In genomic region chr10:7547825-7548224, GRCh38 we compare ENCODE assay signal across 27 cellular contexts.
DNase-seq lines count a peak whose midpoint lies in the region; ATAC-seq, FAIRE-seq and TF ChIP-seq lines count a peak whose summit lies in the region.
"Had no signal": no experiment of that assay in that cellular context is flagged by ENCODE, and none has a peak within 500 bp of the region (broad histone marks: within the 10 kb centered on the region; RNA-seq: fewer than 3 reads in every experiment).

No MANE protein-coding gene starts in this region.

- H4K20me1 ChIP-seq in GM23338 (replicated peaks; ENCODE audit: insufficient read depth) (no peaks in the 10 kb centered on the region), H1 (replicated peaks in 1 of 2; ENCODE audit: control insufficient read depth in 1 of 2, insufficient read depth in 2 of 2, low read length in 2 of 2) (no peaks in the 10 kb centered on the region)

- no peak overlapping the region for H2AK5ac ChIP-seq in H1 (ENCODE audit: low read depth, low read length)

- WGBS in H1 (ENCODE audit: extremely low coverage in 1 of 2, insufficient coverage in 1 of 2, insufficient read length in 1 of 2, insufficient replicate concordance in 2 of 2, low coverage in 1 of 2, low lambda C conversion rate in 2 of 2, missing lambda C conversion rate in 1 of 2), 2 experiments = 99% methylated on average over 6 of the region's 6 CpGs; no CpG with 5 or more reads in 1 of the 2 experiments
- 30% methylated on average over 6 of the region's 6 CpGs for WGBS in right cardiac atrium

- H3K79me2 ChIP-seq in GM23338 (replicated peaks; ENCODE audit: insufficient read depth) = no peaks in the 10 kb centered on the region
- H3K79me2 ChIP-seq in H1 (ENCODE audit: control insufficient read depth in 1 of 2, insufficient read depth in 2 of 2, low read length in 2 of 2) = no peaks in the 10 kb centered on the region

- H3K27ac ChIP-seq in GM23338 (ENCODE audit: low read depth) (no peak overlapping the region), H1 (ENCODE audit: low read depth, low read length) (no peak overlapping the region), right cardiac atrium (ENCODE audit: low read length) (peak overlapping the region; percentile 6), skeletal muscle tissue (ENCODE audit: low read depth, low read length) (peak overlapping the region; percentile 55)
- H3K27ac ChIP-seq: psoas muscle, SJSA1 had no signal

- H3K9me2 ChIP-seq in GM23338 (ENCODE audit: insufficient read depth) = peaks cover 5% of the 10 kb centered on the region; the same call in 1 of the 2 replicates

- no peak for FAIRE-seq in H1 (lab: Jason Lieb, UNC)
- FAIRE-seq: islet of Langerhans had no signal

- no peak for TF ChIP-seq RAD21 in H1 (IDR thresholded peaks at IDR 0.05 in 1 of 2, conservative IDR thresholded peaks at IDR 0.05 in 1 of 2; ENCODE audit: low read depth in 2 of 2, low read length in 2 of 2)

- H3K4me1 Mint-ChIP-seq in GM23338 = peaks cover 5% of the 10 kb centered on the region
- H3K4me1 Mint-ChIP-seq: activated B cell treated with CpG ODN at 0.5 μM for 24 hours; activated CD8-positive, alpha-beta memory T cell treated with anti-CD3 and anti-CD28 coated beads, Interleukin-2, amount 10 ng/mL, durations not matched to agents 7 days and 5 days; B cell; naive thymus-derived CD4-positive, alpha-beta T cell had no signal

- H2AFZ ChIP-seq in GM23338 (peak overlapping the region; percentile 43; the same call in 1 of the 2 replicates), H1 (ENCODE audit: low read length) (peak overlapping the region; percentile 58)

- H2BK5ac ChIP-seq in H1 (ENCODE audit: low read depth, low read length) = no peak overlapping the region

- 0 out of 2 replicates have a peak, but pooled peaks cover 3% of the 10 kb centered on the region for H3K4me1 ChIP-seq in GM23338 (ENCODE audit: insufficient read depth)
- H3K4me1 ChIP-seq in H1 (replicated peaks in 1 of 4; ENCODE audit: control insufficient read depth in 3 of 4, insufficient read depth in 4 of 4, low read length in 3 of 4) = peaks cover 0 to 9% (median 2%) of the 10 kb centered on the region in 4 experiments; a peak in 5 of 7 replicates
- H3K4me1 ChIP-seq in right cardiac atrium (ENCODE audit: control insufficient read depth, insufficient read depth, low read length) = peaks cover 8% of the 10 kb centered on the region
- H3K4me1 ChIP-seq in skeletal muscle tissue (ENCODE audit: control insufficient read depth in 3 of 3, insufficient read depth in 3 of 3, low read length in 3 of 3) = peaks cover 8 to 20% (median 20%) of the 10 kb centered on the region in 3 donors
- H3K4me1 ChIP-seq: psoas muscle, testis had no signal

- H3K9ac ChIP-seq in H1 (replicated peaks in 1 of 4; ENCODE audit: extremely low read depth in 1 of 4, low read depth in 3 of 4, low read length in 3 of 4) (no peak overlapping the region), skeletal muscle tissue (ENCODE audit: low read depth in 1 of 3, low read length in 3 of 3) (no peak overlapping the region)

- TF ChIP-seq POLR2A in H1 (IDR thresholded peaks at IDR 0.05; ENCODE audit: control extremely low read depth in 1 of 2, low read depth in 2 of 2, low read length in 2 of 2) = no peak

- no peak for TF ChIP-seq EP300 in H1 (IDR thresholded peaks at IDR 0.05; ENCODE audit: borderline replicate concordance in 1 of 2, low read depth in 2 of 2, low read length in 2 of 2)

- H3K23me2 ChIP-seq in H1 (ENCODE audit: low read depth, low read length) = no peaks in the 10 kb centered on the region

- no peaks in the 10 kb centered on the region for H3K9me3 Mint-ChIP-seq in GM23338
- H3K9me3 Mint-ChIP-seq: activated B cell treated with CpG ODN at 0.5 μM for 24 hours; CD8-positive, alpha-beta T cell had no signal

- no peak for DNase-seq in GM23338 (ENCODE audit: low spot score)
- no peak for DNase-seq in H1 (ENCODE audit: low read depth in 1 of 2, low spot score in 2 of 2)
- peak in 1 of 3 donors; percentile 54 for DNase-seq in right cardiac atrium
- DNase-seq in activated CD4-positive, CD25-positive, alpha-beta regulatory T cell (lab: John Stamatoyannopoulos, UW) = no peak
- no peak for DNase-seq in germinal center (ENCODE audit: low spot score)
- no peak for DNase-seq in NCI-H69 (lab: John Stamatoyannopoulos, UW)
- DNase-seq: activated B cell treated with CpG ODN at 0.5 μM for 24 hours; activated CD8-positive, alpha-beta memory T cell treated with anti-CD3 and anti-CD28 coated beads, Interleukin-2, amount 10 ng/mL, durations not matched to agents 7 days and 5 days; activated gamma-delta T cell treated with Interleukin-2 at 50 U/mL for 16 hours; activated T-cell treated with anti-CD3 and anti-CD28 coated beads, Interleukin-2, amount 50 U/mL, for 48 hours; CD8-positive, alpha-beta T cell; glutamatergic neuron; IMR-90; midbrain; naive thymus-derived CD4-positive, alpha-beta T cell; NCI-H1694 treated with DMSO at 0.1 percent for 48 hours; psoas muscle; stimulated activated naive CD4-positive, alpha-beta T cell; T-helper 1 cell; testis had no signal

- H2BK20ac ChIP-seq in H1 (ENCODE audit: low read length) = no peak overlapping the region

- no peaks in the 10 kb centered on the region for H3F3A ChIP-seq in GM23338 (replicated peaks; ENCODE audit: low read depth)

- H4K91ac ChIP-seq in H1 (replicated peaks; ENCODE audit: insufficient read length, low read length) = no peak overlapping the region

- H3K18ac ChIP-seq in H1 (ENCODE audit: extremely low read depth, low read length) = no peak overlapping the region

- H3K36me3 ChIP-seq in GM23338 (ENCODE audit: insufficient read depth) (no peaks in the 10 kb centered on the region), H1 (ENCODE audit: control insufficient read depth in 2 of 4, insufficient read depth in 4 of 4, low read length in 3 of 4) (no peaks in the 10 kb centered on the region), skeletal muscle tissue (ENCODE audit: control insufficient read depth in 3 of 3, insufficient read depth in 3 of 3, low read length in 3 of 3) (no peaks in the 10 kb centered on the region)
- H3K36me3 ChIP-seq: SJSA1 had no signal

- no peak overlapping the region for H3K4me2 ChIP-seq in GM23338
- H3K4me2 ChIP-seq in H1 (ENCODE audit: insufficient read depth in 1 of 2, low read depth in 2 of 2, low read length in 2 of 2) = no peak overlapping the region

- H3K27ac Mint-ChIP-seq in GM23338 = no peak overlapping the region
- H3K27ac Mint-ChIP-seq: activated B cell treated with CpG ODN at 0.5 μM for 24 hours; activated CD8-positive, alpha-beta memory T cell treated with anti-CD3 and anti-CD28 coated beads, Interleukin-2, amount 10 ng/mL, durations not matched to agents 7 days and 5 days; B cell; CD8-positive, alpha-beta T cell; naive thymus-derived CD4-positive, alpha-beta T cell had no signal

- H3K4me3 Mint-ChIP-seq in GM23338 = no peak overlapping the region
- H3K4me3 Mint-ChIP-seq: activated B cell treated with CpG ODN at 0.5 μM for 24 hours; activated CD8-positive, alpha-beta memory T cell treated with anti-CD3 and anti-CD28 coated beads, Interleukin-2, amount 10 ng/mL, durations not matched to agents 7 days and 5 days; B cell; CD8-positive, alpha-beta T cell; naive thymus-derived CD4-positive, alpha-beta T cell had no signal

- no peak overlapping the region for H3K23ac ChIP-seq in H1 (ENCODE audit: insufficient read length)

- no peaks in the 10 kb centered on the region for H3K79me1 ChIP-seq in H1 (ENCODE audit: low read depth, low read length)

- CTCF ChIA-PET in H1 (lab: Charles Lee; ENCODE audit: partially characterized antibody) = interaction anchor here (0.5 to 2.1 kb wide), 4 partner anchors 20 to 237 kb away, joined by 3 to 6 read pairs (median 4); no protein-coding TSS in a partner anchor

- no peak overlapping the region for H3K56ac ChIP-seq in H1 (replicated peaks; ENCODE audit: insufficient read length, low read depth, low read length)

- POLR2A ChIA-PET in H1 (lab: Charles Lee; ENCODE audit: partially characterized antibody) = no interaction called here

- H4K8ac ChIP-seq in H1 (ENCODE audit: extremely low read depth, insufficient read depth, low read length) = no peak overlapping the region

- intact Hi-C loops in right cardiac atrium (cut with DNase I) = no loop called here

- 0 out of 2 replicates have a peak overlapping the region, but pooled peaks have one; percentile 32 for H2BK15ac ChIP-seq in H1 (ENCODE audit: low read length)

- no peak overlapping the region for H2BK120ac ChIP-seq in H1 (replicated peaks; ENCODE audit: low read depth, low read length)

- H3K4ac ChIP-seq in H1 (replicated peaks; ENCODE audit: insufficient read length, low read depth, low read length) = no peak overlapping the region

- H2BK12ac ChIP-seq in H1 (ENCODE audit: low read depth, low read length) = no peak overlapping the region

- H3K4me3 ChIP-seq in GM23338 (no peak overlapping the region), H1 (ENCODE audit: extremely low read depth in 1 of 4, insufficient read depth in 2 of 4, low read depth in 3 of 4, low read length in 4 of 4) (no peak overlapping the region), right cardiac atrium (ENCODE audit: low read length) (no peak overlapping the region), skeletal muscle tissue (ENCODE audit: low read length in 3 of 3) (no peak overlapping the region)
- H3K4me3 ChIP-seq: psoas muscle, SJSA1, skin epidermis, testis had no signal

- H3K27me3 Mint-ChIP-seq in GM23338 (ENCODE audit: insufficient read depth, low read depth, poor library complexity) = peaks cover 8% of the 10 kb centered on the region

- H3K9me3 ChIP-seq in H1 (ENCODE audit: insufficient read depth in 2 of 2, low read depth in 1 of 2, low read length in 1 of 2) = no peaks in the 10 kb centered on the region
- no peaks in the 10 kb centered on the region for H3K9me3 ChIP-seq in right cardiac atrium (ENCODE audit: control insufficient read depth, low read length)
- H3K9me3 ChIP-seq in skeletal muscle tissue (ENCODE audit: control insufficient read depth in 3 of 3, low read length in 3 of 3) = no peaks in the 10 kb centered on the region
- H3K9me3 ChIP-seq: psoas muscle, SJSA1, testis had no signal

- no peaks in the 10 kb centered on the region for H3K36me3 Mint-ChIP-seq in GM23338 (ENCODE audit: low read depth)
- H3K36me3 Mint-ChIP-seq: activated CD8-positive, alpha-beta memory T cell treated with anti-CD3 and anti-CD28 coated beads, Interleukin-2, amount 10 ng/mL, durations not matched to agents 7 days and 5 days; CD8-positive, alpha-beta T cell; naive thymus-derived CD4-positive, alpha-beta T cell had no signal

- ATAC-seq in GM23338 (no peak), right cardiac atrium (peak; percentile 23 to 46), HG03139 (IDR thresholded peaks at IDR 0.05; ENCODE audit: unreplicated experiment) (no peak)
- ATAC-seq: activated CD8-positive, alpha-beta memory T cell treated with anti-CD3 and anti-CD28 coated beads, Interleukin-2, amount 10 ng/mL, durations not matched to agents 7 days and 5 days; CD8-positive, alpha-beta T cell; left lobe of liver; naive thymus-derived CD4-positive, alpha-beta T cell; psoas muscle had no signal

- H3K27me3 ChIP-seq in GM23338 (ENCODE audit: insufficient read depth) = no peaks in the 10 kb centered on the region
- no peaks in the 10 kb centered on the region for H3K27me3 ChIP-seq in H1 (replicated peaks in 1 of 4; ENCODE audit: control insufficient read depth in 3 of 4, extremely low read depth in 1 of 4, insufficient read depth in 3 of 4, low read length in 3 of 4)
- no peaks in the 10 kb centered on the region for H3K27me3 ChIP-seq in right cardiac atrium (ENCODE audit: control insufficient read depth, insufficient read depth)
- peaks cover 0 to 9% (median 0%) of the 10 kb centered on the region in 3 donors for H3K27me3 ChIP-seq in skeletal muscle tissue (ENCODE audit: control insufficient read depth in 3 of 3, insufficient read depth in 3 of 3, low read length in 3 of 3)
- H3K27me3 ChIP-seq: SJSA1, testis had no signal

- TF ChIP-seq CTCF in GM23338 (conservative IDR thresholded peaks at IDR 0.05; ENCODE audit: low read depth in 2 of 2) = no peak
- no peak for TF ChIP-seq CTCF in H1 (IDR thresholded peaks at IDR 0.05; ENCODE audit: control extremely low read depth in 1 of 3, insufficient read depth in 1 of 3, low read depth in 1 of 3, low read length in 3 of 3)

- H3K14ac ChIP-seq in H1 (ENCODE audit: insufficient read length) = no peak overlapping the region

- no peak overlapping the region for H4K5ac ChIP-seq in H1 (ENCODE audit: insufficient read length, low read depth, low read length)

Comparison
In these comparisons a context has a peak if more than half of its experiments do, and no peak if none do; other contexts are left out.
1. ATAC-seq: peak in right cardiac atrium (2 of 2); none in GM23338 (single experiment) and HG03139 (single experiment).
2. H3K27ac ChIP-seq: peak in right cardiac atrium (single experiment) and skeletal muscle tissue (single experiment); none in GM23338 (single experiment) and H1 (single experiment).